ENCODE assay signal across 2 cellular contexts in genomic region chr2:190333928-190334327, GRCh38.
TF ChIP-seq lines count a peak whose summit lies in the region.

No MANE protein-coding gene starts in this region.

TF ChIP-seq in GM23338, 12 proteins besides CTCF, POLR2A, EP300 and RAD21 (continued from another document):
- no peak for TF ChIP-seq ZNF462 (CRISPR knock-in tag; IDR thresholded peaks at IDR 0.05)
- TF ChIP-seq ETS1 (IDR thresholded peaks at IDR 0.05) = no peak
- no peak for TF ChIP-seq EZH2phosphoT487 (IDR thresholded peaks at IDR 0.05; ENCODE audit: unreplicated experiment)
- no peak for TF ChIP-seq ZNF114 (CRISPR knock-in tag; IDR thresholded peaks at IDR 0.05)

TF ChIP-seq in liver, 16 proteins besides CTCF, POLR2A, EP300 and RAD21 (continued from another document):
- TF ChIP-seq REST (IDR thresholded peaks at IDR 0.05) = no peak
